ENCODE assay signal across 22 cellular contexts in genomic region chr14:55324812-55325211, GRCh38. TPM values are rescaled to one million over a fixed set of nuclear protein-coding genes. Genes with fewer than 3 reads are reported as not detected.
A peak's percentile ranks its signal among the peaks of the same experiment; 100 is the strongest.
DNase-seq lines count a peak whose midpoint lies in the region; ATAC-seq, FAIRE-seq and TF ChIP-seq lines count a peak whose summit lies in the region.
"Had no signal": no experiment of that assay in that cellular context is flagged by ENCODE, and none has a peak within 500 bp of the region (broad histone marks: within the 10 kb centered on the region; RNA-seq: fewer than 3 reads in every experiment).

No MANE protein-coding gene starts in this region.

- H3K4me3 ChIP-seq in HepG2 (replicated peaks in 1 of 3; ENCODE audit: insufficient read depth in 1 of 3, low read depth in 2 of 3, low read length in 3 of 3) (no peak overlapping the region), right lobe of liver (no peak overlapping the region), HAP-1 (no peak overlapping the region)
- H3K4me3 ChIP-seq: A549, GM12878 had no signal

- H3K79me2 ChIP-seq in HepG2 (ENCODE audit: insufficient read depth, low read length): peaks cover 35% of the 10 kb centered on the region

- 100% methylated on average over 2 of the region's 2 CpGs for WGBS in HepG2 (ENCODE audit: low lambda C conversion rate)
- no CpG with 5 or more reads among the region's 2 CpGs for WGBS in right lobe of liver (ENCODE audit: insufficient coverage, low coverage, low lambda C conversion rate, missing lambda C conversion rate)

- peaks cover 40% of the 10 kb centered on the region for H3K4me1 Mint-ChIP-seq in mesothelial cell of epicardium

- peaks cover 9% of the 10 kb centered on the region for H3K9me3 Mint-ChIP-seq in mesothelial cell of epicardium
- H3K9me3 Mint-ChIP-seq: CD8-positive, alpha-beta memory T cell had no signal

- H3K27ac ChIP-seq in HepG2 (ENCODE audit: extremely low read length, insufficient read depth, low read length) (no peak overlapping the region), right lobe of liver (no peak overlapping the region)
- H3K27ac ChIP-seq: A549 had no signal

- no peak for TF ChIP-seq EP300 in HepG2 (IDR thresholded peaks at IDR 0.05; ENCODE audit: low read depth in 2 of 2, low read length in 2 of 2)
- TF ChIP-seq EP300 in HepG2 (CRISPR knock-in tag; IDR thresholded peaks at IDR 0.05; ENCODE audit: borderline replicate concordance): no peak

- peaks cover 10% of the 10 kb centered on the region for H3K4me1 ChIP-seq in HepG2 (ENCODE audit: insufficient read depth, low read length)
- no peaks in the 10 kb centered on the region for H3K4me1 ChIP-seq in right lobe of liver
- peaks cover 15% of the 10 kb centered on the region for H3K4me1 ChIP-seq in HAP-1
- H3K4me1 ChIP-seq: A549 had no signal

- H2AFZ ChIP-seq in HepG2 (ENCODE audit: low read length): no peak overlapping the region

- no peaks in the 10 kb centered on the region for H3K27me3 Mint-ChIP-seq in mesothelial cell of epicardium (ENCODE audit: low read depth)
- H3K27me3 Mint-ChIP-seq: CD8-positive, alpha-beta memory T cell had no signal

- H3K4me3 Mint-ChIP-seq in mesothelial cell of epicardium: no peak overlapping the region
- H3K4me3 Mint-ChIP-seq: CD8-positive, alpha-beta memory T cell had no signal

- H3K9ac ChIP-seq in HepG2 (ENCODE audit: insufficient read depth, low read depth, low read length): no peak overlapping the region

- no peak overlapping the region for H3K4me2 ChIP-seq in HepG2 (ENCODE audit: low read depth, low read length)
- H3K4me2 ChIP-seq: A549 had no signal

- TF ChIP-seq POLR2A in HepG2 (IDR thresholded peaks at IDR 0.05; ENCODE audit: insufficient read depth in 1 of 2, low read depth in 2 of 2, low read length in 2 of 2) (no peak), right lobe of liver (IDR thresholded peaks at IDR 0.05) (no peak)

- POLR2A ChIA-PET in HepG2 (lab: Yijun Ruan, JAX): no interaction called here

- H3K27ac Mint-ChIP-seq in mesothelial cell of epicardium: peak overlapping the region; percentile 89

- no peak for FAIRE-seq in HepG2 (lab: Jason Lieb, UNC)
- FAIRE-seq: A549, D721Med, GM12878, H54 had no signal

- H3K27me3 ChIP-seq in HepG2 (ENCODE audit: control insufficient read depth in 1 of 2, insufficient read depth in 2 of 2, low read length in 2 of 2) (no peaks in the 10 kb centered on the region), right lobe of liver (no peaks in the 10 kb centered on the region), HAP-1 (ENCODE audit: low read depth) (no peaks in the 10 kb centered on the region)

- intact Hi-C loops in HepG2 (cut with micrococcal nuclease; ENCODE audit: unreplicated experiment): no loop called here
- intact Hi-C loops in right lobe of liver (cut with DNase I): no loop called here

- H3K36me3 Mint-ChIP-seq in mesothelial cell of epicardium: peaks cover 16% of the 10 kb centered on the region

- no peak for TF ChIP-seq CTCF in HepG2 (CRISPR knock-in tag; IDR thresholded peaks at IDR 0.05)
- no peak for TF ChIP-seq CTCF in right lobe of liver (IDR thresholded peaks at IDR 0.05)
- TF ChIP-seq CTCF in mesothelial cell of epicardium (IDR thresholded peaks at IDR 0.05; ENCODE audit: unreplicated experiment): no peak

- H4K20me1 ChIP-seq in HepG2 (ENCODE audit: insufficient read depth, low read length): no peaks in the 10 kb centered on the region

- in situ Hi-C loops in HepG2 (cut with HindIII; ENCODE audit: extremely low pct_ligation_motif_present, low pct_unique_long_range_greater_than_20kb) (no loop called here), HAP-1 (cut with MboI; ENCODE audit: low sequenced_read_pairs) (no loop called here)

- H3K9me3 ChIP-seq in HepG2 (ENCODE audit: low read length) (no peaks in the 10 kb centered on the region), right lobe of liver (no peaks in the 10 kb centered on the region), HAP-1 (no peaks in the 10 kb centered on the region)
- H3K9me3 ChIP-seq: A549 had no signal

- 0 out of 5 replicates have a peak, but pooled peaks cover 0 to 7% of the 10 kb centered on the region in 2 experiments for H3K36me3 ChIP-seq in HepG2 (replicated peaks in 1 of 2; ENCODE audit: control insufficient read depth in 1 of 2, insufficient read depth in 2 of 2, low read length in 2 of 2)
- H3K36me3 ChIP-seq in right lobe of liver: no peaks in the 10 kb centered on the region
- H3K36me3 ChIP-seq in HAP-1 (replicated peaks): 0 out of 2 replicates have a peak, but pooled peaks cover 4% of the 10 kb centered on the region

- DNase-seq in HepG2 (ENCODE audit: low spot score) (no peak), right lobe of liver (no peak), HAP-1 (ENCODE audit: low spot score in 2 of 2) (peak; percentile 28 to 57), mesothelial cell of epicardium (ENCODE audit: low spot score in 2 of 2, unreplicated experiment in 2 of 2) (no peak), retina (no peak), medulla oblongata (ENCODE audit: extremely low spot score) (no peak)
- DNase-seq: 8988T; ACHN; AML-193; C1 segment of cervical spinal cord; CD8-positive, alpha-beta memory T cell; DMS 273 treated with DMSO at 0.1 percent for 48 hours; DMS79; EL; GDM1; GOT3; HCEC 1CT had no signal

- TF ChIP-seq RAD21 in HepG2 (CRISPR knock-in tag; IDR thresholded peaks at IDR 0.05): no peak

- ATAC-seq in HepG2: no peak
- ATAC-seq in right lobe of liver: no peak
- ATAC-seq in HG03175 (IDR thresholded peaks at IDR 0.05; ENCODE audit: unreplicated experiment): no peak
- ATAC-seq: A549, GM12878 had no signal

- CTCF ChIA-PET in HepG2 (lab: Yijun Ruan, JAX; ENCODE audit: low intra/inter-chr PET ratio, low total read pairs): no interaction called here

- BruUV-seq in HepG2 (replicated peaks; lab: Mats Ljungman, UMichigan): no TSS peak

TF ChIP-seq in HepG2, 621 proteins besides CTCF, POLR2A, EP300 and RAD21:
- TF ChIP-seq ZNF264 (CRISPR knock-in tag; IDR thresholded peaks at IDR 0.05) (peak; percentile 89), SSRP1 (CRISPR knock-in tag; IDR thresholded peaks at IDR 0.05) (no peak)

RNA-seq across cellular contexts. Expression of gene FBXO34, which starts 53.6 kb away (rescaled TPM):
- total RNA-seq in HepG2 (2016; rRNA removed; fragmentation: Illumina TruSeq; extraction: Trizol) (13.5 and 15.5 TPM in 2 replicates), right lobe of liver (10 to 100 TPM in 1 of 6 experiments, 1 to 10 TPM in 5; 6.2 to 10.3 (median 8.7) TPM), mesothelial cell of epicardium (35.9 to 38.7 TPM (median 38.0 TPM) in 3 replicates)
- 4.1 and 4.6 TPM in 2 replicates for total RNA-seq in HepG2 (2016; cell fraction: cytosol; rRNA removed; fragmentation: Illumina TruSeq; extraction: Trizol; ENCODE audit: low read depth)
- 14.5 and 15.0 TPM in 2 replicates for total RNA-seq in HepG2 (2016; cell fraction: insoluble cytoplasmic fraction; rRNA removed; fragmentation: Illumina TruSeq; extraction: Trizol)
- 9.3 and 11.9 TPM in 2 replicates for total RNA-seq in HepG2 (2016; cell fraction: membrane; rRNA removed; fragmentation: Illumina TruSeq; extraction: Trizol)
- 15.3 and 15.4 TPM in 2 replicates for total RNA-seq in HepG2 (2016; cell fraction: nucleus; rRNA removed; fragmentation: Illumina TruSeq; extraction: Trizol)
- polyA plus RNA-seq in HepG2 (2011; rRNA removed): 8.8 and 9.1 TPM in 2 replicates
- polyA plus RNA-seq in HepG2 (2011; cell fraction: cytosol; rRNA removed): 6.9 and 8.0 TPM in 2 replicates
- 14.1 and 14.5 TPM in 2 replicates for polyA plus RNA-seq in HepG2 (2011; cell fraction: nucleus; rRNA removed)
- polyA plus RNA-seq in HepG2 (2012): 9.1 and 10.9 TPM in 2 replicates
- 2.1 and 2.3 TPM in 2 replicates for polyA plus RNA-seq in HepG2 (2016; cell fraction: cytosol; fragmentation: Illumina TruSeq; extraction: Trizol; ENCODE audit: low read depth)
- polyA plus RNA-seq in HepG2 (2016; cell fraction: insoluble cytoplasmic fraction; fragmentation: Illumina TruSeq; extraction: Trizol; ENCODE audit: low read depth): 11.8 and 12.3 TPM in 2 replicates
- polyA plus RNA-seq in HepG2 (2016; cell fraction: membrane; fragmentation: Illumina TruSeq; extraction: Trizol; ENCODE audit: low read depth): 3.6 and 3.8 TPM in 2 replicates
- polyA plus RNA-seq in HepG2 (2016; cell fraction: nucleus; fragmentation: Illumina TruSeq; extraction: Trizol; ENCODE audit: insufficient read depth, low read depth): 10.8 and 13.7 TPM in 2 replicates
- polyA minus RNA-seq in HepG2 (2011; rRNA and poly(A)+ RNA removed; ENCODE audit: low replicate concordance): 10.8 and 17.6 TPM in 2 replicates
- polyA minus RNA-seq in HepG2 (2011; cell fraction: cytosol; rRNA and poly(A)+ RNA removed): 7.3 and 7.5 TPM in 2 replicates
- 30.0 and 34.3 TPM in 2 replicates for polyA minus RNA-seq in HepG2 (2011; cell fraction: nucleus; rRNA and poly(A)+ RNA removed)

Comparison
In these comparisons a context has a peak if more than half of its experiments do, and no peak if none do; other contexts are left out.
1. DNase-seq: peak in HAP-1 (2 of 2); none in HepG2 (single experiment), right lobe of liver (0 of 3), mesothelial cell of epicardium (0 of 2), retina (single experiment) and medulla oblongata (single experiment).